ENCODE assay signal across 2 cellular contexts in genomic region chr14:91243098-91243483, GRCh38.
TF ChIP-seq lines count a peak whose summit lies in the region.

No MANE protein-coding gene starts in this region.

TF ChIP-seq in SK-N-SH, 30 proteins besides CTCF, POLR2A, EP300 and RAD21 (continued from another document):
- no peak for TF ChIP-seq REST (IDR thresholded peaks at IDR 0.05; ENCODE audit: low read depth, low read length)
TF ChIP-seq in SK-N-SH: peak in this region for 0.

TF ChIP-seq in SK-N-SH treated with all-trans-retinoic acid at 6 μM for 48 hours, 23 proteins besides CTCF, POLR2A, EP300 and RAD21 (continued from another document):
- no peak for TF ChIP-seq PATZ1 (CRISPR knock-in tag; IDR thresholded peaks at IDR 0.05; ENCODE audit: borderline replicate concordance)
- TF ChIP-seq ARNTL (CRISPR knock-in tag; IDR thresholded peaks at IDR 0.05; ENCODE audit: borderline replicate concordance, low read depth): no peak
- TF ChIP-seq ZC3H10 (CRISPR knock-in tag; IDR thresholded peaks at IDR 0.05): no peak
- no peak for TF ChIP-seq TSHZ2 (CRISPR knock-in tag; IDR thresholded peaks at IDR 0.05)
- TF ChIP-seq TOX (CRISPR knock-in tag; IDR thresholded peaks at IDR 0.05; ENCODE audit: borderline replicate concordance): no peak
